ENCODE assay signal across 8 cellular contexts in the genomic region with DNA sequence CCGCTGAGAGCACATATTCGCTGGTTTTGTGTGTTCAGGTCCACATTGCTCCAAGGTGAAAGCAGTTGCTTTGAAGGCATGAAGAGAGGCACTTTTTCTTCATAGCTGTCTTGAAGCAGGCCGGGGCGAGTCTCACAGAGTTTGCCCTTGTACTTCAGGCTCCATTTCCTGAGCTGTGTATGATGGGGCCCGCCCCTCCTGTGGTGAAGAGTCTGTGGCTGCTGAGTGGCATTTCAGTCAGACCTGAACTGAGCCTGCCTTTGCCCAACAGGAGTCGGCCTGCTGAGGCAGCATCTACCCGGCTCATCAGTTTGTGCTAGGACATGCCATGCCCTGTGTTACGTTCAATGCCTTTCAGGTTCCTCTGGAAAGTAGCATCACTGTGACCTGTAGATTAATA. TPM values are rescaled to one million over a fixed set of nuclear protein-coding genes. Genes with fewer than 3 reads are reported as not detected.
A peak's percentile ranks its signal among the peaks of the same experiment; 100 is the strongest.
DNase-seq lines count a peak whose midpoint lies in the region; ATAC-seq and FAIRE-seq lines count a peak whose summit lies in the region.

No MANE protein-coding gene starts in this region.

- peak; percentile 51 for ATAC-seq in HG02588 (IDR thresholded peaks at IDR 0.05; ENCODE audit: unreplicated experiment)
- peak; percentile 93 for ATAC-seq in effector memory CD8-positive, alpha-beta T cell (replicated peaks)

- H3K9ac ChIP-seq in Karpas-422 (ENCODE audit: low read length): no peak overlapping the region

- H3K27me3 ChIP-seq in Karpas-422 (ENCODE audit: low read length): no peaks in the 10 kb centered on the region

- H3K36me3 Mint-ChIP-seq in effector memory CD8-positive, alpha-beta T cell (ENCODE audit: insufficient read depth): peaks cover 40% of the 10 kb centered on the region

- no peaks in the 10 kb centered on the region for H3K9me3 Mint-ChIP-seq in effector memory CD8-positive, alpha-beta T cell

- no peaks in the 10 kb centered on the region for H4K20me1 ChIP-seq in Karpas-422 (ENCODE audit: insufficient read depth, low read depth, low read length)

- no peaks in the 10 kb centered on the region for H3K27me3 Mint-ChIP-seq in effector memory CD8-positive, alpha-beta T cell

- no peak overlapping the region for H2AFZ ChIP-seq in Karpas-422 (ENCODE audit: low read length)

- peak; percentile 79 for DNase-seq in activated CD4-positive, alpha-beta T cell treated with anti-CD3 and anti-CD28 coated beads, Interleukin-2, amount 50 U/mL, for 1 hour
- DNase-seq in effector memory CD8-positive, alpha-beta T cell: peak; percentile 75 to 79 (median 76)
- DNase-seq in stimulated activated CD8-positive, alpha-beta memory T cell treated with anti-CD3 and anti-CD28 coated beads, Interleukin-4, amount 100 ng/mL, for 24 hours (ENCODE audit: low read depth): peak; percentile 65
- DNase-seq in Karpas-422 (no peak), SW 1271 (lab: John Stamatoyannopoulos, UW) (no peak), AG08395 (ENCODE audit: low spot score) (no peak), frontal cortex (ENCODE audit: low spot score in 2 of 2) (no peak)

- H3K9me3 ChIP-seq in Karpas-422 (ENCODE audit: low read length): no peaks in the 10 kb centered on the region

- H3K79me2 ChIP-seq in Karpas-422 (ENCODE audit: low read length): no peaks in the 10 kb centered on the region

- no peaks in the 10 kb centered on the region for H3K9me2 ChIP-seq in Karpas-422 (replicated peaks; ENCODE audit: insufficient read depth, low read length)

- peak overlapping the region; percentile 93 to 99 for H3K27ac Mint-ChIP-seq in effector memory CD8-positive, alpha-beta T cell

- H3K4me3 ChIP-seq in Karpas-422 (ENCODE audit: low read length): no peak overlapping the region

- H3K27ac ChIP-seq in Karpas-422 (ENCODE audit: low read length): no peak overlapping the region

- no peak for FAIRE-seq in frontal cortex (lab: Jason Lieb, UNC)

- H3K4me1 Mint-ChIP-seq in effector memory CD8-positive, alpha-beta T cell (ENCODE audit: low read depth in 2 of 2): peaks cover 71 to 95% of the 10 kb centered on the region in 2 donors

- H3K4me1 ChIP-seq in Karpas-422 (ENCODE audit: low read length): no peaks in the 10 kb centered on the region

- H3K4me3 Mint-ChIP-seq in effector memory CD8-positive, alpha-beta T cell: peak overlapping the region; percentile 74 to 77

- no peaks in the 10 kb centered on the region for H3K36me3 ChIP-seq in Karpas-422 (ENCODE audit: insufficient read depth, low read length)

- H3K4me2 ChIP-seq in Karpas-422 (ENCODE audit: low read depth, low read length, poor library complexity, severe bottlenecking): no peak overlapping the region

RNA-seq across cellular contexts. Expression of a gene that starts 44.4 kb away (rescaled TPM):
- total RNA-seq in Karpas-422 (2014; rRNA removed; shearing (Covaris generic); ENCODE audit: low replicate concordance): not detected in 2 replicates
- under 0.01 TPM for total RNA-seq in frontal cortex

Comparison
In these comparisons a context has a peak if more than half of its experiments do, and no peak if none do; other contexts are left out.
1. DNase-seq: peak in activated CD4-positive, alpha-beta T cell treated with anti-CD3 and anti-CD28 coated beads, Interleukin-2, amount 50 U/mL, for 1 hour (single experiment), effector memory CD8-positive, alpha-beta T cell (3 of 3) and stimulated activated CD8-positive, alpha-beta memory T cell treated with anti-CD3 and anti-CD28 coated beads, Interleukin-4, amount 100 ng/mL, for 24 hours (single experiment); none in Karpas-422 (single experiment), SW 1271 (0 of 2), AG08395 (single experiment) and frontal cortex (0 of 2).